In the genomic region with DNA sequence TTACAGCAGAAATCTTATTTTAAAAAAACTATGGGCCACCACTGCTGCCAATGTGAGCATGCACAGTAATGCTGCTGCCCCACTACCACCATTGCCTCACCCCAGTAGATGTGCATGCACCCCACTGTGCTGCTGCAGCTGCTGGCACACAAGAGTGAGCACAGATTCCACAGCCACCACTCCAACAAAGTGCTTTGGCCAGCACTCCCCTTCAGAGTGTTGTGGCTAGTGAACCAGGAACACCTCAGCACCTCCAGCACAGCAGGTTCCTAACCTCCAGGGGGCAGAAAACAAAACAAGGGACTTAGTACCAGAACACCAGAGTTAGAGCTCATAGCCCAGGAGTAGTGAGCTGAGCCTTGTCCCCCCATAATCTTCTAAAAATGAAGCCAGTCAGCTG, we compare ENCODE assay signal across 10 cellular contexts.
DNase-seq lines count a peak whose midpoint lies in the region; ATAC-seq and TF ChIP-seq lines count a peak whose summit lies in the region.
"Had no signal": no experiment of that assay in that cellular context is flagged by ENCODE, and none has a peak within 500 bp of the region (broad histone marks: within the 10 kb centered on the region; RNA-seq: fewer than 3 reads in every experiment).

No MANE protein-coding gene starts in this region.

- H4K20me1 ChIP-seq in PC-3 (ENCODE audit: low read length): no peaks in the 10 kb centered on the region
- H4K20me1 ChIP-seq: BLaER1 treated with 17β-estradiol and CSF1 and Interleukin-3, amounts not matched to agents 10 nM and 100 nM had no signal

- BruUV-seq in PC-3 (replicated peaks; lab: Mats Ljungman, UMichigan): no TSS peak

- H3K9me2 ChIP-seq in PC-3 (replicated peaks; ENCODE audit: low read length): no peaks in the 10 kb centered on the region

- H3K4me3 ChIP-seq in PC-3 (ENCODE audit: low read length): no peak overlapping the region
- H3K4me3 ChIP-seq: BLaER1 treated with 17β-estradiol and CSF1 and Interleukin-3, amounts not matched to agents 10 nM and 100 nM had no signal

- TF ChIP-seq CTCF in PC-3 (conservative IDR thresholded peaks at IDR 0.05; ENCODE audit: low read depth, low read length): peak; percentile 33; the same call in 1 of the 2 replicates

- intact Hi-C loops in PC-3 (cut with micrococcal nuclease): no loop called here

- H3K4me3 Mint-ChIP-seq in activated T-helper 17 cell treated with anti-CD3 and anti-CD28 coated beads, Interleukin-2, amount 50 U/mL, for 72 hours: no peak overlapping the region

- H3K27me3 Mint-ChIP-seq in activated T-helper 17 cell treated with anti-CD3 and anti-CD28 coated beads, Interleukin-2, amount 50 U/mL, for 72 hours: no peaks in the 10 kb centered on the region

- peaks cover 12% of the 10 kb centered on the region for H3K9me3 Mint-ChIP-seq in activated T-helper 17 cell treated with anti-CD3 and anti-CD28 coated beads, Interleukin-2, amount 50 U/mL, for 72 hours

- no peak overlapping the region for H3K27ac Mint-ChIP-seq in activated T-helper 17 cell treated with anti-CD3 and anti-CD28 coated beads, Interleukin-2, amount 50 U/mL, for 72 hours

- POLR2A ChIA-PET in PC-3 (lab: Charles Lee; ENCODE audit: unreplicated experiment): no interaction called here

- H3K36me3 ChIP-seq in PC-3 (ENCODE audit: low read depth, low read length): no peaks in the 10 kb centered on the region
- H3K36me3 ChIP-seq: BLaER1 treated with 17β-estradiol and CSF1 and Interleukin-3, amounts not matched to agents 10 nM and 100 nM had no signal

- no peaks in the 10 kb centered on the region for H3K9me3 ChIP-seq in PC-3 (ENCODE audit: low read length)
- H3K9me3 ChIP-seq: BLaER1 treated with 17β-estradiol and CSF1 and Interleukin-3, amounts not matched to agents 10 nM and 100 nM had no signal

- no peak overlapping the region for H3K27ac ChIP-seq in PC-3 (ENCODE audit: low read length)
- H3K27ac ChIP-seq: BLaER1 treated with 17β-estradiol and CSF1 and Interleukin-3, amounts not matched to agents 10 nM and 100 nM had no signal

- no peak overlapping the region for H3K4me2 ChIP-seq in PC-3 (ENCODE audit: low read length)
- H3K4me2 ChIP-seq: BLaER1 treated with 17β-estradiol and CSF1 and Interleukin-3, amounts not matched to agents 10 nM and 100 nM had no signal

- no peaks in the 10 kb centered on the region for H3K36me3 Mint-ChIP-seq in activated T-helper 17 cell treated with anti-CD3 and anti-CD28 coated beads, Interleukin-2, amount 50 U/mL, for 72 hours (ENCODE audit: low read depth)

- H3K79me2 ChIP-seq in PC-3 (ENCODE audit: low read length): no peaks in the 10 kb centered on the region

- H3F3A ChIP-seq in PC-3 (ENCODE audit: low read length, unreplicated experiment): no peaks in the 10 kb centered on the region

- in situ Hi-C loops in ACHN (cut with HindIII; ENCODE audit: low pct_ligation_motif_present, low pct_unique_long_range_greater_than_20kb, low sequenced_read_pairs): no loop called here

- peak; percentile 68 for ATAC-seq in GM19043 (IDR thresholded peaks at IDR 0.05; ENCODE audit: low read depth, unreplicated experiment)
- peak; percentile 81 for ATAC-seq in HG02943 (IDR thresholded peaks at IDR 0.05; ENCODE audit: low read depth, unreplicated experiment)
- peak; percentile 31; the same call in 1 of the 2 replicates for ATAC-seq in PC-3
- no peak for ATAC-seq in stimulated activated naive CD8-positive, alpha-beta T cell treated with anti-CD3 and anti-CD28 coated beads, Interleukin-15, Interleukin-2, amounts not matched to agents 100 U/mL and 50 U/mL, for 24 hours
- no peak for ATAC-seq in activated CD4-positive, CD25-positive, alpha-beta regulatory T cell treated with anti-CD3 and anti-CD28 coated beads, Interleukin-2, amount 50 U/mL, for 24 hours
- no peak for ATAC-seq in activated T-helper 17 cell treated with anti-CD3 and anti-CD28 coated beads, Interleukin-2, amount 50 U/mL, for 72 hours (replicated peaks)

- no peak overlapping the region for H2AFZ ChIP-seq in PC-3 (ENCODE audit: low read length)

- no peaks in the 10 kb centered on the region for H3K4me1 ChIP-seq in PC-3 (ENCODE audit: insufficient read depth, low read length)
- H3K4me1 ChIP-seq: BLaER1 treated with 17β-estradiol and CSF1 and Interleukin-3, amounts not matched to agents 10 nM and 100 nM had no signal

- H3K4me1 Mint-ChIP-seq in activated T-helper 17 cell treated with anti-CD3 and anti-CD28 coated beads, Interleukin-2, amount 50 U/mL, for 72 hours: no peaks in the 10 kb centered on the region

- no peak overlapping the region for H3K9ac ChIP-seq in PC-3 (ENCODE audit: low read length)
- H3K9ac ChIP-seq: BLaER1 treated with 17β-estradiol and CSF1 and Interleukin-3, amounts not matched to agents 10 nM and 100 nM had no signal

- CTCF ChIA-PET in PC-3 (lab: Charles Lee): no interaction called here

- DNase-seq in ACHN (peak; percentile 59), PC-3 (peak; percentile 13)
- no peak for DNase-seq in stimulated activated naive CD8-positive, alpha-beta T cell treated with anti-CD3 and anti-CD28 coated beads, Interleukin-15, Interleukin-2, amounts not matched to agents 100 U/mL and 50 U/mL, for 24 hours
- DNase-seq in activated effector memory CD4-positive, alpha-beta T cell treated with Interleukin-2 at 50 U/mL for 16 hours: no peak
- DNase-seq: activated CD4-positive, alpha-beta T cell treated with anti-CD3 and anti-CD28 coated beads for 48 hours had no signal

- H3K27me3 ChIP-seq in PC-3 (ENCODE audit: low read length): no peaks in the 10 kb centered on the region
- H3K27me3 ChIP-seq: BLaER1 treated with 17β-estradiol and CSF1 and Interleukin-3, amounts not matched to agents 10 nM and 100 nM had no signal

Comparison
In these comparisons a context has a peak if more than half of its experiments do, and no peak if none do; other contexts are left out.
1. DNase-seq: peak in ACHN (single experiment) and PC-3 (single experiment); none in stimulated activated naive CD8-positive, alpha-beta T cell treated with anti-CD3 and anti-CD28 coated beads, Interleukin-15, Interleukin-2, amounts not matched to agents 100 U/mL and 50 U/mL, for 24 hours (single experiment) and activated effector memory CD4-positive, alpha-beta T cell treated with Interleukin-2 at 50 U/mL for 16 hours (single experiment).
2. ATAC-seq: peak in GM19043 (single experiment), HG02943 (single experiment) and PC-3 (single experiment); none in stimulated activated naive CD8-positive, alpha-beta T cell treated with anti-CD3 and anti-CD28 coated beads, Interleukin-15, Interleukin-2, amounts not matched to agents 100 U/mL and 50 U/mL, for 24 hours (single experiment), activated CD4-positive, CD25-positive, alpha-beta regulatory T cell treated with anti-CD3 and anti-CD28 coated beads, Interleukin-2, amount 50 U/mL, for 24 hours (0 of 2) and activated T-helper 17 cell treated with anti-CD3 and anti-CD28 coated beads, Interleukin-2, amount 50 U/mL, for 72 hours (single experiment).